ENCODE assay signal across 27 cellular contexts in the genomic region with DNA sequence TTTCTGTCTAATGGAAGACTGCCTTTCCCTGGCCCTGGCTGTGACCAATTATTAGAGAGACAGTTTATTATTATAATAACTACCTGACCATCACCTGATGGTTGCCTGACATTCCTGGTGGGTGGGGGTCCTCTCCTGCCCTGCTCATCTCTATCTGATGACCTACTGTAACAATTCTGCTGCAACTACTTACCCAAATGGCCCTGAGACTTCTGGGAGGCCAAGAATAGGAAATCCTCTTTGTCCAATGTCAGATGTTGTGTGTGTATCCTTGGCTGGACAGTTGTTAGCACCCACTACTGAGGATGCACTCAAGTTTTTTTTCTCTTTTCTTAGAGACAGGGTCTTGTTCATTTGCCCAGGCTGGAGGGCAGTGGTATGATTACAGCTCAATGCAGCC.
"Had no signal": no experiment of that assay in that cellular context is flagged by ENCODE, and none has a peak within 500 bp of the region (broad histone marks: within the 10 kb centered on the region; RNA-seq: fewer than 3 reads in every experiment).

No MANE protein-coding gene starts in this region.

- H3K4me1 ChIP-seq: colonic mucosa, foreskin keratinocyte, gastrocnemius medialis had no signal

- FAIRE-seq: colon, endometrium, endothelial cell of umbilical vein, frontal cortex had no signal

- H3K4me3 ChIP-seq: colonic mucosa, coronary artery, dorsolateral prefrontal cortex, esophagus muscularis mucosa, esophagus squamous epithelium, gastrocnemius medialis, gastroesophageal sphincter, heart left ventricle, heart right ventricle had no signal

- H3K9me3 ChIP-seq: colonic mucosa, esophagus muscularis mucosa, esophagus squamous epithelium, gastrocnemius medialis, gastroesophageal sphincter, heart left ventricle, heart right ventricle had no signal

- H3K27ac ChIP-seq: colonic mucosa, coronary artery, dorsolateral prefrontal cortex, epithelial cell of prostate, esophagus muscularis mucosa, esophagus squamous epithelium, foreskin keratinocyte, gastrocnemius medialis, gastroesophageal sphincter had no signal

- DNase-seq: cortex of kidney; dermis blood vessel endothelial cell; dorsolateral prefrontal cortex; effector CD4-positive, alpha-beta T cell; effector CD8-positive, alpha-beta T cell; effector memory CD4-positive, alpha-beta T cell; effector memory CD8-positive, alpha-beta T cell; endodermal cell; erythroblast; esophagus squamous epithelium; foreskin fibroblast; foreskin keratinocyte; foreskin melanocyte; gastrocnemius medialis; glutamatergic neuron; head of caudate nucleus; heart left ventricle; heart right ventricle had no signal

- H3K36me3 ChIP-seq: colonic mucosa, esophagus muscularis mucosa, esophagus squamous epithelium, gastrocnemius medialis, gastroesophageal sphincter, heart left ventricle, heart right ventricle had no signal
